Comparison of ENCODE assay signal across 8 cellular contexts in genomic region chr2:178193823-178194599, GRCh38. TPM values are rescaled to one million over a fixed set of nuclear protein-coding genes. Genes with fewer than 3 reads are reported as not detected.
A peak's percentile ranks its signal among the peaks of the same experiment; 100 is the strongest.
DNase-seq lines count a peak whose midpoint lies in the region; ATAC-seq, FAIRE-seq and TF ChIP-seq lines count a peak whose summit lies in the region.

TSS of gene OSBPL6 (plus strand) at chr2:178194512. CDS start at chr2:178306185, 111,673 bp downstream.

- H3K27me3 Mint-ChIP-seq in GM23338 (ENCODE audit: insufficient read depth, low read depth, poor library complexity): peaks cover 32% of the 10 kb centered on the region
- H3K27me3 Mint-ChIP-seq in activated naive CD8-positive, alpha-beta T cell treated with anti-CD3 and anti-CD28 coated beads, Interleukin-2, amount 10 ng/mL, durations not matched to agents 7 days and 5 days: peaks cover 59% of the 10 kb centered on the region

- DNase-seq in EH (ENCODE audit: low read depth) (peak; percentile 90), GM23338 (ENCODE audit: low spot score) (peak; percentile 80), Karpas-422 (peak; percentile 69), SK-N-DZ (ENCODE audit: low spot score) (peak; percentile 83), cardiac muscle cell (ENCODE audit: low read depth in 1 of 2, low spot score in 1 of 2) (peak; percentile 93 to 94), pancreas (peak; percentile 80 to 91 (median 86)), upper lobe of left lung (peak; percentile 78 to 96)
- DNase-seq in activated naive CD8-positive, alpha-beta T cell treated with anti-CD3 and anti-CD28 coated beads, Interleukin-2, amount 10 ng/mL, durations not matched to agents 7 days and 5 days: peak; percentile 84

- no peak for FAIRE-seq in pancreas (lab: Jason Lieb, UNC)

- TF ChIP-seq EP300 in upper lobe of left lung (IDR thresholded peaks at IDR 0.05): no peak

- no peak within 1 kb of the TSS for H3K27ac Mint-ChIP-seq in GM23338
- no peak within 1 kb of the TSS for H3K27ac Mint-ChIP-seq in activated naive CD8-positive, alpha-beta T cell treated with anti-CD3 and anti-CD28 coated beads, Interleukin-2, amount 10 ng/mL, durations not matched to agents 7 days and 5 days

- H2AFZ ChIP-seq in GM23338 (peak within 1 kb of the TSS; percentile 98), Karpas-422 (ENCODE audit: low read length) (no peak within 1 kb of the TSS)

- no peak within 1 kb of the TSS for H3K27ac ChIP-seq in GM23338 (ENCODE audit: low read depth)
- H3K27ac ChIP-seq in Karpas-422 (ENCODE audit: low read length): no peak within 1 kb of the TSS
- no peak within 1 kb of the TSS for H3K27ac ChIP-seq in cardiac muscle cell
- peak within 1 kb of the TSS; percentile 67 to 89 (median 78) for H3K27ac ChIP-seq in pancreas
- H3K27ac ChIP-seq in upper lobe of left lung: peak within 1 kb of the TSS; percentile 85 to 90 (median 89)

- POLR2A ChIA-PET in activated naive CD8-positive, alpha-beta T cell treated with anti-CD3 and anti-CD28 coated beads, Interleukin-2, amount 10 ng/mL, durations not matched to agents 7 days and 5 days (lab: Charles Lee): no interaction called here

- H3K4me1 ChIP-seq in GM23338 (ENCODE audit: insufficient read depth) (peaks cover 24% of the 10 kb centered on the region), Karpas-422 (ENCODE audit: low read length) (peaks cover 16% of the 10 kb centered on the region), cardiac muscle cell (ENCODE audit: low read depth) (no peaks in the 10 kb centered on the region), pancreas (peaks cover 0 to 6% (median 0%) of the 10 kb centered on the region in 3 donors), upper lobe of left lung (peaks cover 9 to 24% (median 13%) of the 10 kb centered on the region in 4 donors)

- H3K79me2 ChIP-seq in GM23338 (replicated peaks; ENCODE audit: insufficient read depth) (no peaks in the 10 kb centered on the region; the same call in 1 of the 2 replicates), Karpas-422 (ENCODE audit: low read length) (no peaks in the 10 kb centered on the region)

- peak within 1 kb of the TSS; percentile 83 for H3K4me2 ChIP-seq in GM23338
- H3K4me2 ChIP-seq in Karpas-422 (ENCODE audit: low read depth, low read length, poor library complexity, severe bottlenecking): peak within 1 kb of the TSS; percentile 87

- TF ChIP-seq POLR2A in upper lobe of left lung (IDR thresholded peaks at IDR 0.05): peak in 3 of 4 donors; percentile 50 to 81 (median 75)

- H3K4me3 Mint-ChIP-seq in GM23338: peak within 1 kb of the TSS; percentile 83
- H3K4me3 Mint-ChIP-seq in activated naive CD8-positive, alpha-beta T cell treated with anti-CD3 and anti-CD28 coated beads, Interleukin-2, amount 10 ng/mL, durations not matched to agents 7 days and 5 days: peak within 1 kb of the TSS; percentile 70

- ATAC-seq in GM23338 (peak; percentile 88), pancreas (peak; percentile 95 to 97 (median 96)), upper lobe of left lung (ENCODE audit: low FRiP score in 2 of 2) (peak; percentile 94 to 99)
- ATAC-seq in activated naive CD8-positive, alpha-beta T cell treated with anti-CD3 and anti-CD28 coated beads, Interleukin-2, amount 10 ng/mL, durations not matched to agents 7 days and 5 days (ENCODE audit: low read depth): peak; percentile 94

- H3K9ac ChIP-seq in Karpas-422 (ENCODE audit: low read length): peak within 1 kb of the TSS; percentile 59

- H3F3A ChIP-seq in GM23338 (replicated peaks; ENCODE audit: low read depth): peaks cover 5% of the 10 kb centered on the region; the same call in 1 of the 2 replicates

- intact Hi-C loops in pancreas (cut with DNase I): no loop called here

- peaks cover 23% of the 10 kb centered on the region for H3K4me1 Mint-ChIP-seq in GM23338
- H3K4me1 Mint-ChIP-seq in activated naive CD8-positive, alpha-beta T cell treated with anti-CD3 and anti-CD28 coated beads, Interleukin-2, amount 10 ng/mL, durations not matched to agents 7 days and 5 days: peaks cover 14% of the 10 kb centered on the region

- H3K27me3 ChIP-seq in GM23338 (ENCODE audit: insufficient read depth): peaks cover 61% of the 10 kb centered on the region
- no peaks in the 10 kb centered on the region for H3K27me3 ChIP-seq in Karpas-422 (ENCODE audit: low read length)
- peaks cover 30% of the 10 kb centered on the region for H3K27me3 ChIP-seq in cardiac muscle cell
- no peaks in the 10 kb centered on the region for H3K27me3 ChIP-seq in pancreas
- H3K27me3 ChIP-seq in upper lobe of left lung: peaks cover 0 to 7% (median 2%) of the 10 kb centered on the region in 4 donors

- peak within 1 kb of the TSS; percentile 91 for H3K4me3 ChIP-seq in GM23338
- peak within 1 kb of the TSS; percentile 66 for H3K4me3 ChIP-seq in Karpas-422 (ENCODE audit: low read length)
- H3K4me3 ChIP-seq in cardiac muscle cell: peak within 1 kb of the TSS; percentile 67
- peak within 1 kb of the TSS; percentile 55 to 97 (median 76) for H3K4me3 ChIP-seq in pancreas
- peak within 1 kb of the TSS; percentile 72 to 95 (median 76) for H3K4me3 ChIP-seq in upper lobe of left lung

- no peaks in the 10 kb centered on the region for H3K9me3 Mint-ChIP-seq in GM23338
- no peaks in the 10 kb centered on the region for H3K9me3 Mint-ChIP-seq in activated naive CD8-positive, alpha-beta T cell treated with anti-CD3 and anti-CD28 coated beads, Interleukin-2, amount 10 ng/mL, durations not matched to agents 7 days and 5 days

- H4K20me1 ChIP-seq in GM23338 (replicated peaks; ENCODE audit: insufficient read depth): peaks cover 17% of the 10 kb centered on the region
- H4K20me1 ChIP-seq in Karpas-422 (ENCODE audit: insufficient read depth, low read depth, low read length): no peaks in the 10 kb centered on the region

- TF ChIP-seq CTCF in GM23338 (conservative IDR thresholded peaks at IDR 0.05; ENCODE audit: low read depth in 2 of 2): peak in 1 of 2 experiments; percentile 18; a peak in 1 of 4 replicates
- TF ChIP-seq CTCF in cardiac muscle cell (IDR thresholded peaks at IDR 0.05; ENCODE audit: low read depth, low read length): peak; percentile 7
- TF ChIP-seq CTCF in pancreas (IDR thresholded peaks at IDR 0.05): peak; percentile 22 to 29 (median 26)
- peak in 5 of 6 experiments; percentile 13 to 72 (median 51) for TF ChIP-seq CTCF in upper lobe of left lung (IDR thresholded peaks at IDR 0.05)

- no peaks in the 10 kb centered on the region for H3K9me2 ChIP-seq in GM23338 (ENCODE audit: insufficient read depth)
- no peaks in the 10 kb centered on the region for H3K9me2 ChIP-seq in Karpas-422 (replicated peaks; ENCODE audit: insufficient read depth, low read length)

- H3K36me3 ChIP-seq in GM23338 (ENCODE audit: insufficient read depth): no peaks in the 10 kb centered on the region
- H3K36me3 ChIP-seq in Karpas-422 (ENCODE audit: insufficient read depth, low read length): no peaks in the 10 kb centered on the region
- no peaks in the 10 kb centered on the region for H3K36me3 ChIP-seq in cardiac muscle cell
- no peaks in the 10 kb centered on the region for H3K36me3 ChIP-seq in pancreas
- H3K36me3 ChIP-seq in upper lobe of left lung: no peaks in the 10 kb centered on the region

- no peaks in the 10 kb centered on the region for H3K36me3 Mint-ChIP-seq in GM23338 (ENCODE audit: low read depth)
- no peaks in the 10 kb centered on the region for H3K36me3 Mint-ChIP-seq in activated naive CD8-positive, alpha-beta T cell treated with anti-CD3 and anti-CD28 coated beads, Interleukin-2, amount 10 ng/mL, durations not matched to agents 7 days and 5 days

- H3K9me3 ChIP-seq in Karpas-422 (ENCODE audit: low read length): no peaks in the 10 kb centered on the region
- no peaks in the 10 kb centered on the region for H3K9me3 ChIP-seq in cardiac muscle cell (ENCODE audit: low read depth)
- no peaks in the 10 kb centered on the region for H3K9me3 ChIP-seq in pancreas
- H3K9me3 ChIP-seq in upper lobe of left lung: no peaks in the 10 kb centered on the region

- WGBS in pancreas, 2 donors: 0% methylated on average over 65 to 90 of the region's 90 CpGs
- 0 to 4% methylated on average over 4 to 5 of the region's 90 CpGs for WGBS in upper lobe of left lung, 2 donors

TF ChIP-seq in GM23338, 12 proteins besides CTCF, POLR2A, EP300 and RAD21:
- TF ChIP-seq EZH2 (IDR thresholded peaks at IDR 0.05; ENCODE audit: low read depth, unreplicated experiment) (no peak), POLR2AphosphoS5 (IDR thresholded peaks at IDR 0.05; ENCODE audit: low read depth) (peak; percentile 58; the same call in 1 of the 2 replicates), ETS1 (IDR thresholded peaks at IDR 0.05) (no peak), STAT1 (IDR thresholded peaks at IDR 0.05; ENCODE audit: unreplicated experiment) (no peak), JUNB (IDR thresholded peaks at IDR 0.05; ENCODE audit: unreplicated experiment) (no peak), CREB1 (CRISPR knock-in tag; IDR thresholded peaks at IDR 0.05; ENCODE audit: low read depth) (0 out of 2 replicates have a peak, but pooled peaks have one; percentile 36), ZNF331 (CRISPR knock-in tag; IDR thresholded peaks at IDR 0.05; ENCODE audit: low read depth) (no peak)

RNA-seq across cellular contexts. Expression of gene OSBPL6, which starts in this region (rescaled TPM):
- 7.9 and 8.5 TPM in 2 replicates for total RNA-seq in GM23338 (2014; rRNA removed; shearing (Covaris generic))
- 4.5 and 6.0 TPM in 2 replicates for polyA plus RNA-seq in GM23338 (2016; fragmentation: Nextera tagmentation; extraction: Ambion mirVana)
- 0.11 and 0.30 TPM in 2 replicates for total RNA-seq in Karpas-422 (2014; rRNA removed; shearing (Covaris generic); ENCODE audit: low replicate concordance)
- polyA plus RNA-seq in SK-N-DZ (2014; cell fraction: cytosol; rRNA removed): 9.1 and 11.0 TPM in 2 replicates
- 7.8 and 9.2 TPM in 2 replicates for polyA plus RNA-seq in SK-N-DZ (2014; cell fraction: nucleus; rRNA removed)
- total RNA-seq in activated naive CD8-positive, alpha-beta T cell treated with anti-CD3 and anti-CD28 coated beads, Interleukin-2, amount 10 ng/mL, durations not matched to agents 7 days and 5 days: under 1 TPM; 0.08 to 0.20 TPM
- total RNA-seq in cardiac muscle cell: 0.60 and 1.6 TPM in 2 replicates
- 1.5 and 1.8 TPM in 2 replicates for polyA plus RNA-seq in cardiac muscle cell
- total RNA-seq in pancreas: 1 to 10 TPM in 2 of 6 donors, under 1 TPM in 4; 0.58 to 1.2 (median 0.79) TPM
- polyA plus RNA-seq in pancreas: 1 to 10 TPM in 1 of 2 donors, under 1 TPM in 1; 0.30 to 1.4 TPM
- total RNA-seq in upper lobe of left lung: 10 to 100 TPM in 1 of 6 donors, 1 to 10 TPM in 5; 2.0 to 35.4 (median 5.1) TPM

Comparison
In these comparisons a context has a peak if more than half of its experiments do, and no peak if none do; other contexts are left out.
1. Peak in DNase-seq, H3K4me3 ChIP-seq, H3K9ac ChIP-seq and H3K4me2 ChIP-seq in Karpas-422; RNA of the gene not detected or under 1 TPM.
2. Peak in DNase-seq and ATAC-seq in activated naive CD8-positive, alpha-beta T cell treated with anti-CD3 and anti-CD28 coated beads, Interleukin-2, amount 10 ng/mL, durations not matched to agents 7 days and 5 days; RNA of the gene not detected or under 1 TPM.
3. H3K27ac ChIP-seq: peak in pancreas (4 of 4) and upper lobe of left lung (4 of 4); none in GM23338 (single experiment), Karpas-422 (single experiment) and cardiac muscle cell (single experiment).
4. Peak in every context shown above with its lines, with median percentiles within 50 percentile points of each other: DNase-seq, ATAC-seq and H3K4me3 ChIP-seq.